In genomic region chr10:4281207-4281825, GRCh38 we compare ENCODE assay signal across 15 cellular contexts.
DNase-seq lines count a peak whose midpoint lies in the region; ATAC-seq and TF ChIP-seq lines count a peak whose summit lies in the region.
"Had no signal": no experiment of that assay in that cellular context is flagged by ENCODE, and none has a peak within 500 bp of the region (broad histone marks: within the 10 kb centered on the region; RNA-seq: fewer than 3 reads in every experiment).

No MANE protein-coding gene starts in this region.

- H3K4me3 Mint-ChIP-seq in GM23338: no peak overlapping the region
- H3K4me3 Mint-ChIP-seq: activated T-cell treated with anti-CD3 and anti-CD28 coated beads, Interleukin-2, amount 50 U/mL, for 4 hours had no signal

- H3F3A ChIP-seq in GM23338 (replicated peaks; ENCODE audit: low read depth) (no peaks in the 10 kb centered on the region), smooth muscle cell (ENCODE audit: low read depth) (peaks cover 10% of the 10 kb centered on the region)

- no peak overlapping the region for H3K4me2 ChIP-seq in GM23338
- H3K4me2 ChIP-seq in smooth muscle cell: no peak overlapping the region

- H3K27ac Mint-ChIP-seq in GM23338: no peak overlapping the region

- WGBS in smooth muscle cell (ENCODE audit: low lambda C conversion rate): 85% methylated on average over 6 of the region's 6 CpGs

- no peak overlapping the region for H3K4me3 ChIP-seq in GM23338
- peak overlapping the region; percentile 9 for H3K4me3 ChIP-seq in adipocyte (ENCODE audit: low read length)
- H3K4me3 ChIP-seq in fibroblast of pulmonary artery (replicated peaks; ENCODE audit: low read depth, low read length): no peak overlapping the region
- H3K4me3 ChIP-seq in smooth muscle cell: no peak overlapping the region

- peaks cover 14% of the 10 kb centered on the region for H3K4me1 Mint-ChIP-seq in GM23338

- DNase-seq in GM23338 (ENCODE audit: low spot score): peak; percentile 13
- no peak for DNase-seq in adipocyte (ENCODE audit: low read depth)
- peak; percentile 13 for DNase-seq in fibroblast of pulmonary artery (ENCODE audit: low read depth)
- DNase-seq in smooth muscle cell (lab: John Stamatoyannopoulos, UW; ENCODE audit: unreplicated experiment): no peak
- DNase-seq in NCI-H526 treated with DMSO at 0.1 percent for 48 hours (lab: John Stamatoyannopoulos, UW): no peak
- no peak for DNase-seq in SK-N-DZ (ENCODE audit: low spot score)
- DNase-seq: activated CD4-positive, alpha-beta T cell treated with anti-CD3 and anti-CD28 coated beads for 1 hour; activated T-cell treated with anti-CD3 and anti-CD28 coated beads, Interleukin-2, amount 50 U/mL, for 4 hours; anterior cingulate cortex; BE2C; DMS79 treated with DMSO at 0.1 percent for 48 hours; NCI-H2107; stimulated activated CD4-positive, alpha-beta T cell treated with anti-CD3 and anti-CD28 coated beads, Interleukin-2, amount 100 ng/mL, for 24 hours had no signal

- H3K36me3 ChIP-seq in GM23338 (ENCODE audit: insufficient read depth): no peaks in the 10 kb centered on the region
- H3K36me3 ChIP-seq in adipocyte (ENCODE audit: control insufficient read depth, insufficient read depth, low read length, severe bottlenecking): no peaks in the 10 kb centered on the region
- no peaks in the 10 kb centered on the region for H3K36me3 ChIP-seq in smooth muscle cell (ENCODE audit: low read depth)
- H3K36me3 ChIP-seq: BE2C had no signal

- peak overlapping the region; percentile 74; the same call in 1 of the 2 replicates for H2AFZ ChIP-seq in GM23338
- H2AFZ ChIP-seq in smooth muscle cell (ENCODE audit: low read depth): no peak overlapping the region

- H3K79me2 ChIP-seq in GM23338 (replicated peaks; ENCODE audit: insufficient read depth): no peaks in the 10 kb centered on the region
- no peaks in the 10 kb centered on the region for H3K79me2 ChIP-seq in smooth muscle cell (ENCODE audit: low read depth)

- H3K27me3 ChIP-seq in GM23338 (ENCODE audit: insufficient read depth) (no peaks in the 10 kb centered on the region), adipocyte (replicated peaks; ENCODE audit: control insufficient read depth, insufficient read depth, low read length) (no peaks in the 10 kb centered on the region), smooth muscle cell (ENCODE audit: low read depth) (no peaks in the 10 kb centered on the region)
- H3K27me3 ChIP-seq: BE2C had no signal

- H3K9me3 Mint-ChIP-seq in GM23338: peaks cover 3% of the 10 kb centered on the region; the same call in 2 of the 3 replicates
- H3K9me3 Mint-ChIP-seq: activated T-cell treated with anti-CD3 and anti-CD28 coated beads, Interleukin-2, amount 50 U/mL, for 4 hours had no signal

- H3K9ac ChIP-seq in adipocyte (ENCODE audit: low read length): peak overlapping the region; percentile 86
- no peak overlapping the region for H3K9ac ChIP-seq in smooth muscle cell (ENCODE audit: low read depth)

- H4K20me1 ChIP-seq in GM23338 (replicated peaks; ENCODE audit: insufficient read depth) (no peaks in the 10 kb centered on the region), smooth muscle cell (ENCODE audit: low read depth) (no peaks in the 10 kb centered on the region)

- TF ChIP-seq CTCF in GM23338 (conservative IDR thresholded peaks at IDR 0.05; ENCODE audit: low read depth in 2 of 2) (no peak), fibroblast of pulmonary artery (IDR thresholded peaks at IDR 0.05; ENCODE audit: low read length, missing control alignments) (no peak), smooth muscle cell (IDR thresholded peaks at IDR 0.05; ENCODE audit: borderline replicate concordance, insufficient read depth, poor library complexity, severe bottlenecking) (no peak)

- H3K36me3 Mint-ChIP-seq in GM23338 (ENCODE audit: low read depth): no peaks in the 10 kb centered on the region; the same call in 2 of the 3 replicates

- H3K9me2 ChIP-seq in GM23338 (ENCODE audit: insufficient read depth): no peaks in the 10 kb centered on the region; the same call in 1 of the 2 replicates

- no peaks in the 10 kb centered on the region for H3K4me1 ChIP-seq in GM23338 (ENCODE audit: insufficient read depth)
- H3K4me1 ChIP-seq in adipocyte (ENCODE audit: control insufficient read depth, insufficient read depth, low read length): peaks cover 70% of the 10 kb centered on the region
- H3K4me1 ChIP-seq in smooth muscle cell (ENCODE audit: low read depth): peaks cover 16% of the 10 kb centered on the region
- H3K4me1 ChIP-seq: BE2C had no signal

- H3K27ac ChIP-seq in GM23338 (ENCODE audit: low read depth) (no peak overlapping the region), smooth muscle cell (ENCODE audit: low read depth) (peak overlapping the region; percentile 88)

- peaks cover 6% of the 10 kb centered on the region for H3K27me3 Mint-ChIP-seq in GM23338 (ENCODE audit: insufficient read depth, low read depth, poor library complexity)

- no peak for ATAC-seq in GM23338
- ATAC-seq in HG02970 (IDR thresholded peaks at IDR 0.05; ENCODE audit: low FRiP score, unreplicated experiment): no peak
- no peak for ATAC-seq in GM21423 (IDR thresholded peaks at IDR 0.05; ENCODE audit: unreplicated experiment)
- ATAC-seq: activated T-cell treated with anti-CD3 and anti-CD28 coated beads, Interleukin-2, amount 50 U/mL, for 4 hours had no signal

- no peaks in the 10 kb centered on the region for H3K9me3 ChIP-seq in adipocyte (ENCODE audit: control insufficient read depth, low read length)
- H3K9me3 ChIP-seq in smooth muscle cell (replicated peaks; ENCODE audit: low read depth): no peaks in the 10 kb centered on the region
- H3K9me3 ChIP-seq: BE2C had no signal

TF ChIP-seq in GM23338, 12 proteins besides CTCF, POLR2A, EP300 and RAD21 (continues in another document):
- TF ChIP-seq ZNF462 (CRISPR knock-in tag; IDR thresholded peaks at IDR 0.05) (no peak), JUNB (IDR thresholded peaks at IDR 0.05; ENCODE audit: unreplicated experiment) (no peak), CREB1 (CRISPR knock-in tag; IDR thresholded peaks at IDR 0.05; ENCODE audit: low read depth) (no peak), EZH2 (IDR thresholded peaks at IDR 0.05; ENCODE audit: low read depth, unreplicated experiment) (no peak), POLR2AphosphoS5 (IDR thresholded peaks at IDR 0.05; ENCODE audit: low read depth) (no peak), EZH2phosphoT487 (IDR thresholded peaks at IDR 0.05; ENCODE audit: unreplicated experiment) (no peak), STAT1 (IDR thresholded peaks at IDR 0.05; ENCODE audit: unreplicated experiment) (no peak), ZNF331 (CRISPR knock-in tag; IDR thresholded peaks at IDR 0.05; ENCODE audit: low read depth) (no peak)

Comparison
In these comparisons a context has a peak if more than half of its experiments do, and no peak if none do; other contexts are left out.
1. DNase-seq: peak in GM23338 (single experiment) and fibroblast of pulmonary artery (single experiment); none in adipocyte (single experiment), smooth muscle cell (single experiment), NCI-H526 treated with DMSO at 0.1 percent for 48 hours (single experiment) and SK-N-DZ (single experiment).